Comparison of ENCODE assay signal across 9 cellular contexts in the genomic region with DNA sequence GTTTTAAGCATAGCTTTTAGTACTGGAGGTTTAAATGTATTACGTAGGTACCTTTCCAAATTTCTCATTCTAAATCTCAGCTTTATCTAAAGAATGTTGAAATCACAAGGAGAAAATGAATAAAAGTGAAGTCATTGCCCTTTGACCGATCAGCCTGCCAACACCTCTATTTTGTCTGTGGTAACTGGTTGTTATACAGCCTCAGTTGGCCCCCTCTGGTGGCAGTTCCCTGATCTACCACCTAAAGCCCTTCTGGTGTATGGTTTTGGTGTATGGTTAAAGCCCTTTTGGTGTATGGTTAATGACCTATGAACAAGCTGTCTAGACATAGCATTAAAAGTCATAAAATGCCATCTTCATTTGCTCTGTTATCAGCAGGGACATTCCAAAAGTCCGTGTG.
DNase-seq lines count a peak whose midpoint lies in the region; ATAC-seq, FAIRE-seq and TF ChIP-seq lines count a peak whose summit lies in the region.
"Had no signal": no experiment of that assay in that cellular context is flagged by ENCODE, and none has a peak within 500 bp of the region (broad histone marks: within the 10 kb centered on the region; RNA-seq: fewer than 3 reads in every experiment).

No MANE protein-coding gene starts in this region.

- H2AFZ ChIP-seq in astrocyte (ENCODE audit: low read depth, low read length) = no peak overlapping the region

- DNase-seq in activated naive CD8-positive, alpha-beta T cell treated with anti-CD3 and anti-CD28 coated beads, Interleukin-2, amount 50 U/mL, for 24 hours = peak; percentile 4
- DNase-seq in activated naive CD8-positive, alpha-beta T cell treated with anti-CD3 and anti-CD28 coated beads for 36 hours = no peak
- DNase-seq in HFF-Myc (ENCODE audit: extremely low read depth, low read depth) (no peak), NCI-H1092 (lab: John Stamatoyannopoulos, UW) (peak; percentile 8), astrocyte (ENCODE audit: low read depth) (peak; percentile 3), kidney glomerular epithelial cell (lab: John Stamatoyannopoulos, UW) (peak; percentile 12), epidermal melanocyte (ENCODE audit: insufficient read length, low spot score) (no peak), NCI-H2227 treated with DMSO at 0.1 percent for 48 hours (lab: John Stamatoyannopoulos, UW) (no peak)

- H3K4me3 Mint-ChIP-seq in activated naive CD8-positive, alpha-beta T cell treated with anti-CD3 and anti-CD28 coated beads, Interleukin-2, amount 50 U/mL, for 24 hours = no peak overlapping the region
- no peak overlapping the region for H3K4me3 Mint-ChIP-seq in activated naive CD8-positive, alpha-beta T cell treated with anti-CD3 and anti-CD28 coated beads for 36 hours
- H3K4me3 Mint-ChIP-seq in astrocyte (ENCODE audit: unreplicated experiment) = no peak overlapping the region

- no peaks in the 10 kb centered on the region for H3K27me3 ChIP-seq in astrocyte (ENCODE audit: insufficient read depth, low read length)

- no peak overlapping the region for H3K27ac Mint-ChIP-seq in activated naive CD8-positive, alpha-beta T cell treated with anti-CD3 and anti-CD28 coated beads, Interleukin-2, amount 50 U/mL, for 24 hours
- no peak overlapping the region for H3K27ac Mint-ChIP-seq in activated naive CD8-positive, alpha-beta T cell treated with anti-CD3 and anti-CD28 coated beads for 36 hours
- no peak overlapping the region for H3K27ac Mint-ChIP-seq in astrocyte (ENCODE audit: unreplicated experiment)

- FAIRE-seq in astrocyte (lab: Jason Lieb, UNC) = no peak
- FAIRE-seq: colon had no signal

- no peaks in the 10 kb centered on the region for H3K9me3 ChIP-seq in astrocyte (ENCODE audit: insufficient read depth, low read depth, low read length)

- H4K20me1 ChIP-seq in astrocyte (ENCODE audit: insufficient read depth, low read length) = no peaks in the 10 kb centered on the region

- H3K9ac ChIP-seq in astrocyte (ENCODE audit: low read length) = no peak overlapping the region

- H3K36me3 Mint-ChIP-seq in activated naive CD8-positive, alpha-beta T cell treated with anti-CD3 and anti-CD28 coated beads, Interleukin-2, amount 50 U/mL, for 24 hours (ENCODE audit: low read depth) = no peaks in the 10 kb centered on the region
- H3K36me3 Mint-ChIP-seq in activated naive CD8-positive, alpha-beta T cell treated with anti-CD3 and anti-CD28 coated beads for 36 hours = no peaks in the 10 kb centered on the region
- H3K36me3 Mint-ChIP-seq in astrocyte (ENCODE audit: low read depth, unreplicated experiment) = no peaks in the 10 kb centered on the region

- no peaks in the 10 kb centered on the region for H3K27me3 Mint-ChIP-seq in activated naive CD8-positive, alpha-beta T cell treated with anti-CD3 and anti-CD28 coated beads, Interleukin-2, amount 50 U/mL, for 24 hours
- H3K27me3 Mint-ChIP-seq in activated naive CD8-positive, alpha-beta T cell treated with anti-CD3 and anti-CD28 coated beads for 36 hours = no peaks in the 10 kb centered on the region
- no peaks in the 10 kb centered on the region for H3K27me3 Mint-ChIP-seq in astrocyte (ENCODE audit: low read depth, unreplicated experiment)

- H3K36me3 ChIP-seq in astrocyte (ENCODE audit: insufficient read depth, low read length) = no peaks in the 10 kb centered on the region

- peaks cover 20% of the 10 kb centered on the region for H3K9me3 Mint-ChIP-seq in activated naive CD8-positive, alpha-beta T cell treated with anti-CD3 and anti-CD28 coated beads, Interleukin-2, amount 50 U/mL, for 24 hours
- peaks cover 6% of the 10 kb centered on the region for H3K9me3 Mint-ChIP-seq in activated naive CD8-positive, alpha-beta T cell treated with anti-CD3 and anti-CD28 coated beads for 36 hours
- H3K9me3 Mint-ChIP-seq in astrocyte (ENCODE audit: unreplicated experiment) = no peaks in the 10 kb centered on the region

- no peak overlapping the region for H3K27ac ChIP-seq in astrocyte (ENCODE audit: low read depth, low read length)

- ATAC-seq in activated naive CD8-positive, alpha-beta T cell treated with anti-CD3 and anti-CD28 coated beads, Interleukin-2, amount 50 U/mL, for 24 hours = no peak

- peak; percentile 63 for TF ChIP-seq CTCF in HFF-Myc (IDR thresholded peaks at IDR 0.05; ENCODE audit: low read depth, low read length, missing control alignments)
- peak; percentile 48 for TF ChIP-seq CTCF in astrocyte (IDR thresholded peaks at IDR 0.05; ENCODE audit: insufficient read depth, low read depth, low read length)

- H3K4me3 ChIP-seq in HFF-Myc (replicated peaks; ENCODE audit: low read depth, low read length) (no peak overlapping the region), astrocyte (ENCODE audit: insufficient read depth, low read depth, low read length) (no peak overlapping the region)

- H3K4me2 ChIP-seq in astrocyte (ENCODE audit: low read length) = no peak overlapping the region

- H3K79me2 ChIP-seq in astrocyte (ENCODE audit: insufficient read depth, low read length) = no peaks in the 10 kb centered on the region

- no peaks in the 10 kb centered on the region for H3K4me1 ChIP-seq in astrocyte (ENCODE audit: insufficient read depth, low read length)

- no peaks in the 10 kb centered on the region for H3K4me1 Mint-ChIP-seq in activated naive CD8-positive, alpha-beta T cell treated with anti-CD3 and anti-CD28 coated beads, Interleukin-2, amount 50 U/mL, for 24 hours
- no peaks in the 10 kb centered on the region for H3K4me1 Mint-ChIP-seq in activated naive CD8-positive, alpha-beta T cell treated with anti-CD3 and anti-CD28 coated beads for 36 hours
- no peaks in the 10 kb centered on the region for H3K4me1 Mint-ChIP-seq in astrocyte (ENCODE audit: low read depth, unreplicated experiment)

Comparison
In these comparisons a context has a peak if more than half of its experiments do, and no peak if none do; other contexts are left out.
1. DNase-seq: peak in activated naive CD8-positive, alpha-beta T cell treated with anti-CD3 and anti-CD28 coated beads, Interleukin-2, amount 50 U/mL, for 24 hours (single experiment), NCI-H1092 (single experiment), astrocyte (single experiment) and kidney glomerular epithelial cell (single experiment); none in activated naive CD8-positive, alpha-beta T cell treated with anti-CD3 and anti-CD28 coated beads for 36 hours (single experiment), HFF-Myc (single experiment), epidermal melanocyte (single experiment) and NCI-H2227 treated with DMSO at 0.1 percent for 48 hours (single experiment).